Comparison of ENCODE assay signal across 1 cellular context in the genomic region with DNA sequence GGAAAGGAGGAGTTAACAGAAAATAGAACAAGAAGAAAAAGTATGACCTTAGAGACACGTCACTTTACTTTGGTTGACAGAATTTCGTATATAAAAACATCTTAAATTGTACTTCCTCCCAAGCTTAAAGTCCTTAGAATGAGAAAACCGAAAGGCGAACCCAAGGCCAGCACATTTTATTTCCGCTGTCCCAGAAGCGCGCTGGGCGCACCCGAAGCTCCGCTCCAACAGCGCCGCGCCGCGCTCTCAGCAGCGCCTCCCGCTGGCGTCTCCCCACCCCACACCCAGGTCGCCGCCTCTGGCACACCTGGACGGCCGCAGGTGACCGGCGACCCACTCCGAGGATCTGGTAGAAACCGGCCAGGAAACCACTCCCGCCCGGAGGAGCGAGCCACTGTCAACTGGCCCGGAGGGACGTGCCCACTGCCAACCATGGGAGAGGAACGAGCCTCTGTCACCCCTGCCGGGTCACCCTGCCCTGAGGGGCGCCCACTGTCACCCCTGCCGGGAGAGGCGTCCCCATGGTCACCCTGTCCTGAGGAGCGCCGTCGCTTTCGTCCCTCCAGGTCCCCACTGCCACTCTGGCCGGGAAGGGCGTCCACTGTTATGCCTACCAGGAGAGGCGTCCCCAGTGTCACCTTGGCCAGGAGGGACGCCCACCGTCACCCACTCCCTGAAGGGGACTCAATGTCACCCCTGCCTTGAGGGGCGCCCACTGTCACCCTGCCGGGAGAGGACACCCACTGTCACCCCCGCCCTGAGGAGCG.
TF ChIP-seq lines count a peak whose summit lies in the region.

No MANE protein-coding gene starts in this region.

TF ChIP-seq in HepG2, 621 proteins besides CTCF, POLR2A, EP300 and RAD21 (continued from another document and continues in another):
- TF ChIP-seq, protein P1, sequence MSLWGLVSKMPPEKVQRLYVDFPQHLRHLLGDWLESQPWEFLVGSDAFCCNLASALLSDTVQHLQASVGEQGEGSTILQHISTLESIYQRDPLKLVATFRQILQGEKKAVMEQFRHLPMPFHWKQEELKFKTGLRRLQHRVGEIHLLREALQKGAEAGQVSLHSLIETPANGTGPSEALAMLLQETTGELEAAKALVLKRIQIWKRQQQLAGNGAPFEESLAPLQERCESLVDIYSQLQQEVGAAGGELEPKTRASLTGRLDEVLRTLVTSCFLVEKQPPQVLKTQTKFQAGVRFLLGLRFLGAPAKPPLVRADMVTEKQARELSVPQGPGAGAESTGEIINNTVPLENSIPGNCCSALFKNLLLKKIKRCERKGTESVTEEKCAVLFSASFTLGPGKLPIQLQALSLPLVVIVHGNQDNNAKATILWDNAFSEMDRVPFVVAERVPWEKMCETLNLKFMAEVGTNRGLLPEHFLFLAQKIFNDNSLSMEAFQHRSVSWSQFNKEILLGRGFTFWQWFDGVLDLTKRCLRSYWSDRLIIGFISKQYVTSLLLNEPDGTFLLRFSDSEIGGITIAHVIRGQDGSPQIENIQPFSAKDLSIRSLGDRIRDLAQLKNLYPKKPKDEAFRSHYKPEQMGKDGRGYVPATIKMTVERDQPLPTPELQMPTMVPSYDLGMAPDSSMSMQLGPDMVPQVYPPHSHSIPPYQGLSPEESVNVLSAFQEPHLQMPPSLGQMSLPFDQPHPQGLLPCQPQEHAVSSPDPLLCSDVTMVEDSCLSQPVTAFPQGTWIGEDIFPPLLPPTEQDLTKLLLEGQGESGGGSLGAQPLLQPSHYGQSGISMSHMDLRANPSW (CRISPR knock-in tag; IDR thresholded peaks at IDR 0.05; ENCODE audit: borderline replicate concordance), result no peak
- TF ChIP-seq, protein P2, sequence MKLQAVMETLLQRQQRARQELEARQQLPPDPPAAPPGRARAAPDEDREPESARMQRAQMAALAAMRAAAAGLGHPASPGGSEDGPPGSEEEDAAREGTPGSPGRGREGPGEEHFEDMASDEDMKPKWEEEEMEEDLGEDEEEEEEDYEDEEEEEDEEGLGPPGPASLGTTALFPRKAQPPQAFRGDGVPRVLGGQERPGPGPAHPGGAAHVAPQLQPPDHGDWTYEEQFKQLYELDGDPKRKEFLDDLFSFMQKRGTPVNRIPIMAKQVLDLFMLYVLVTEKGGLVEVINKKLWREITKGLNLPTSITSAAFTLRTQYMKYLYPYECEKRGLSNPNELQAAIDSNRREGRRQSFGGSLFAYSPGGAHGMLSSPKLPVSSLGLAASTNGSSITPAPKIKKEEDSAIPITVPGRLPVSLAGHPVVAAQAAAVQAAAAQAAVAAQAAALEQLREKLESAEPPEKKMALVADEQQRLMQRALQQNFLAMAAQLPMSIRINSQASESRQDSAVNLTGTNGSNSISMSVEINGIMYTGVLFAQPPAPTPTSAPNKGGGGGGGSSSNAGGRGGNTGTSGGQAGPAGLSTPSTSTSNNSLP (IDR thresholded peaks at IDR 0.05; ENCODE audit: low read depth, low read length), result 0 out of 2 replicates have a peak, but pooled peaks have one; percentile 18
- TF ChIP-seq, protein P3, sequence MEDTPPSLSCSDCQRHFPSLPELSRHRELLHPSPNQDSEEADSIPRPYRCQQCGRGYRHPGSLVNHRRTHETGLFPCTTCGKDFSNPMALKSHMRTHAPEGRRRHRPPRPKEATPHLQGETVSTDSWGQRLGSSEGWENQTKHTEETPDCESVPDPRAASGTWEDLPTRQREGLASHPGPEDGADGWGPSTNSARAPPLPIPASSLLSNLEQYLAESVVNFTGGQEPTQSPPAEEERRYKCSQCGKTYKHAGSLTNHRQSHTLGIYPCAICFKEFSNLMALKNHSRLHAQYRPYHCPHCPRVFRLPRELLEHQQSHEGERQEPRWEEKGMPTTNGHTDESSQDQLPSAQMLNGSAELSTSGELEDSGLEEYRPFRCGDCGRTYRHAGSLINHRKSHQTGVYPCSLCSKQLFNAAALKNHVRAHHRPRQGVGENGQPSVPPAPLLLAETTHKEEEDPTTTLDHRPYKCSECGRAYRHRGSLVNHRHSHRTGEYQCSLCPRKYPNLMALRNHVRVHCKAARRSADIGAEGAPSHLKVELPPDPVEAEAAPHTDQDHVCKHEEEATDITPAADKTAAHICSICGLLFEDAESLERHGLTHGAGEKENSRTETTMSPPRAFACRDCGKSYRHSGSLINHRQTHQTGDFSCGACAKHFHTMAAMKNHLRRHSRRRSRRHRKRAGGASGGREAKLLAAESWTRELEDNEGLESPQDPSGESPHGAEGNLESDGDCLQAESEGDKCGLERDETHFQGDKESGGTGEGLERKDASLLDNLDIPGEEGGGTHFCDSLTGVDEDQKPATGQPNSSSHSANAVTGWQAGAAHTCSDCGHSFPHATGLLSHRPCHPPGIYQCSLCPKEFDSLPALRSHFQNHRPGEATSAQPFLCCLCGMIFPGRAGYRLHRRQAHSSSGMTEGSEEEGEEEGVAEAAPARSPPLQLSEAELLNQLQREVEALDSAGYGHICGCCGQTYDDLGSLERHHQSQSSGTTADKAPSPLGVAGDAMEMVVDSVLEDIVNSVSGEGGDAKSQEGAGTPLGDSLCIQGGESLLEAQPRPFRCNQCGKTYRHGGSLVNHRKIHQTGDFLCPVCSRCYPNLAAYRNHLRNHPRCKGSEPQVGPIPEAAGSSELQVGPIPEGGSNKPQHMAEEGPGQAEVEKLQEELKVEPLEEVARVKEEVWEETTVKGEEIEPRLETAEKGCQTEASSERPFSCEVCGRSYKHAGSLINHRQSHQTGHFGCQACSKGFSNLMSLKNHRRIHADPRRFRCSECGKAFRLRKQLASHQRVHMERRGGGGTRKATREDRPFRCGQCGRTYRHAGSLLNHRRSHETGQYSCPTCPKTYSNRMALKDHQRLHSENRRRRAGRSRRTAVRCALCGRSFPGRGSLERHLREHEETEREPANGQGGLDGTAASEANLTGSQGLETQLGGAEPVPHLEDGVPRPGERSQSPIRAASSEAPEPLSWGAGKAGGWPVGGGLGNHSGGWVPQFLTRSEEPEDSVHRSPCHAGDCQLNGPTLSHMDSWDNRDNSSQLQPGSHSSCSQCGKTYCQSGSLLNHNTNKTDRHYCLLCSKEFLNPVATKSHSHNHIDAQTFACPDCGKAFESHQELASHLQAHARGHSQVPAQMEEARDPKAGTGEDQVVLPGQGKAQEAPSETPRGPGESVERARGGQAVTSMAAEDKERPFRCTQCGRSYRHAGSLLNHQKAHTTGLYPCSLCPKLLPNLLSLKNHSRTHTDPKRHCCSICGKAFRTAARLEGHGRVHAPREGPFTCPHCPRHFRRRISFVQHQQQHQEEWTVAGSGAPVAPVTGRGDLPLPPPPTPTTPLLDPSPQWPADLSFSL (CRISPR knock-in tag; IDR thresholded peaks at IDR 0.05), result no peak
- TF ChIP-seq ZNF737 (CRISPR knock-in tag; IDR thresholded peaks at IDR 0.05; ENCODE audit: borderline replicate concordance), result no peak
- TF ChIP-seq SKI (IDR thresholded peaks at IDR 0.05; ENCODE audit: partially characterized antibody), result peak; percentile 35
- no peak for TF ChIP-seq ZNF484 (CRISPR knock-in tag; IDR thresholded peaks at IDR 0.05; ENCODE audit: borderline replicate concordance, low read depth)
- no peak for TF ChIP-seq ZNF468 (CRISPR knock-in tag; IDR thresholded peaks at IDR 0.05)
- TF ChIP-seq ZNF563 (CRISPR knock-in tag; IDR thresholded peaks at IDR 0.05), result 0 out of 2 replicates have a peak, but pooled peaks have one; percentile 18
- peak; percentile 18; the same call in 1 of the 2 replicates for TF ChIP-seq ZNF589 (CRISPR knock-in tag; conservative IDR thresholded peaks at IDR 0.05)
- TF ChIP-seq HNRNPH1 (optimal IDR thresholded peaks at IDR 0.05; ENCODE audit: low read depth, low read length), result no peak
- no peak for TF ChIP-seq CHD4 (IDR thresholded peaks at IDR 0.05; ENCODE audit: borderline replicate concordance, low read length)
- peak; percentile 67 for TF ChIP-seq YEATS4 (CRISPR knock-in tag; IDR thresholded peaks at IDR 0.05; ENCODE audit: borderline replicate concordance)
- TF ChIP-seq ZSCAN31 (CRISPR knock-in tag; IDR thresholded peaks at IDR 0.05; ENCODE audit: low read depth), result no peak
- TF ChIP-seq MTF1 (CRISPR knock-in tag; IDR thresholded peaks at IDR 0.05), result no peak
- TF ChIP-seq ASH2L (IDR thresholded peaks at IDR 0.05; ENCODE audit: insufficient read length, low read depth, low read length), result peak; percentile 86
- TF ChIP-seq, protein P4, sequence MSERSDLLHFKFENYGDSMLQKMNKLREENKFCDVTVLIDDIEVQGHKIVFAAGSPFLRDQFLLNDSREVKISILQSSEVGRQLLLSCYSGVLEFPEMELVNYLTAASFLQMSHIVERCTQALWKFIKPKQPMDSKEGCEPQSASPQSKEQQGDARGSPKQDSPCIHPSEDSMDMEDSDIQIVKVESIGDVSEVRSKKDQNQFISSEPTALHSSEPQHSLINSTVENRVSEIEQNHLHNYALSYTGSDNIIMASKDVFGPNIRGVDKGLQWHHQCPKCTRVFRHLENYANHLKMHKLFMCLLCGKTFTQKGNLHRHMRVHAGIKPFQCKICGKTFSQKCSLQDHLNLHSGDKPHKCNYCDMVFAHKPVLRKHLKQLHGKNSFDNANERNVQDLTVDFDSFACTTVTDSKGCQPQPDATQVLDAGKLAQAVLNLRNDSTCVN (CRISPR knock-in tag; IDR thresholded peaks at IDR 0.05; ENCODE audit: borderline replicate concordance), result peak; percentile 54; the same call in 1 of the 2 replicates
- no peak for TF ChIP-seq ZNF431 (CRISPR knock-in tag; IDR thresholded peaks at IDR 0.05; ENCODE audit: borderline replicate concordance, low read depth)
- peak; percentile 93 for TF ChIP-seq TOE1 (CRISPR knock-in tag; IDR thresholded peaks at IDR 0.05)
- TF ChIP-seq ZNF782 (CRISPR knock-in tag; IDR thresholded peaks at IDR 0.05; ENCODE audit: borderline replicate concordance), result peak; percentile 78; the same call in 1 of the 2 replicates
- no peak for TF ChIP-seq ZNF335 (CRISPR knock-in tag; IDR thresholded peaks at IDR 0.05)
- no peak for TF ChIP-seq SOX6 (IDR thresholded peaks at IDR 0.05)
- peak; percentile 74 for TF ChIP-seq SOX6 (CRISPR knock-in tag; IDR thresholded peaks at IDR 0.05)
- TF ChIP-seq DPF2 (CRISPR knock-in tag; IDR thresholded peaks at IDR 0.05; ENCODE audit: borderline replicate concordance, low read depth), result no peak
- TF ChIP-seq ZNF749 (CRISPR knock-in tag; IDR thresholded peaks at IDR 0.05; ENCODE audit: borderline replicate concordance), result peak; percentile 50; the same call in 1 of the 2 replicates
- TF ChIP-seq ZNF274 (CRISPR knock-in tag; IDR thresholded peaks at IDR 0.05), result peak; percentile 85
- peak; percentile 88 for TF ChIP-seq HNF1B (CRISPR knock-in tag; IDR thresholded peaks at IDR 0.05)
- TF ChIP-seq ZNF451 (CRISPR knock-in tag; IDR thresholded peaks at IDR 0.05), result no peak
- TF ChIP-seq, protein P5, sequence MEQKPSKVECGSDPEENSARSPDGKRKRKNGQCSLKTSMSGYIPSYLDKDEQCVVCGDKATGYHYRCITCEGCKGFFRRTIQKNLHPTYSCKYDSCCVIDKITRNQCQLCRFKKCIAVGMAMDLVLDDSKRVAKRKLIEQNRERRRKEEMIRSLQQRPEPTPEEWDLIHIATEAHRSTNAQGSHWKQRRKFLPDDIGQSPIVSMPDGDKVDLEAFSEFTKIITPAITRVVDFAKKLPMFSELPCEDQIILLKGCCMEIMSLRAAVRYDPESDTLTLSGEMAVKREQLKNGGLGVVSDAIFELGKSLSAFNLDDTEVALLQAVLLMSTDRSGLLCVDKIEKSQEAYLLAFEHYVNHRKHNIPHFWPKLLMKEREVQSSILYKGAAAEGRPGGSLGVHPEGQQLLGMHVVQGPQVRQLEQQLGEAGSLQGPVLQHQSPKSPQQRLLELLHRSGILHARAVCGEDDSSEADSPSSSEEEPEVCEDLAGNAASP (CRISPR knock-in tag; IDR thresholded peaks at IDR 0.05; ENCODE audit: borderline replicate concordance), result peak; percentile 64
- TF ChIP-seq ZNF883 (CRISPR knock-in tag; IDR thresholded peaks at IDR 0.05; ENCODE audit: not compliant biosample characterization), result no peak
- peak; percentile 62 for TF ChIP-seq POLR2AphosphoS5 (IDR thresholded peaks at IDR 0.05; ENCODE audit: low read depth, low read length)
- TF ChIP-seq PHF20 (CRISPR knock-in tag; IDR thresholded peaks at IDR 0.05), result 0 out of 2 replicates have a peak, but pooled peaks have one; percentile 29
- TF ChIP-seq ZNF12 (CRISPR knock-in tag; IDR thresholded peaks at IDR 0.05), result no peak
- no peak for TF ChIP-seq EED (CRISPR knock-in tag; IDR thresholded peaks at IDR 0.05)
- no peak for TF ChIP-seq ZKSCAN1 (IDR thresholded peaks at IDR 0.05; ENCODE audit: low read length)
- TF ChIP-seq DNMT3B (CRISPR knock-in tag; conservative IDR thresholded peaks at IDR 0.05), result no peak
- peak; percentile 94; the same call in 1 of the 2 replicates for TF ChIP-seq ZBTB38 (CRISPR knock-in tag; IDR thresholded peaks at IDR 0.05)
- TF ChIP-seq RBM22 (optimal IDR thresholded peaks at IDR 0.05; ENCODE audit: low read length), result no peak
- peak; percentile 66 for TF ChIP-seq POGZ (CRISPR knock-in tag; IDR thresholded peaks at IDR 0.05)
- peak; percentile 32; the same call in 1 of the 2 replicates for TF ChIP-seq CCDC6 (CRISPR knock-in tag; IDR thresholded peaks at IDR 0.05)
- no peak for TF ChIP-seq ZBTB10 (CRISPR knock-in tag; IDR thresholded peaks at IDR 0.05; ENCODE audit: borderline replicate concordance)
- peak; percentile 78 for TF ChIP-seq RXRA (CRISPR knock-in tag; IDR thresholded peaks at IDR 0.05)
- peak; percentile 70 for TF ChIP-seq AGO2 (optimal IDR thresholded peaks at IDR 0.05; ENCODE audit: low read depth, low read length)
- no peak for TF ChIP-seq ISX (CRISPR knock-in tag; conservative IDR thresholded peaks at IDR 0.05)
- TF ChIP-seq ZFP62 (CRISPR knock-in tag; IDR thresholded peaks at IDR 0.05), result no peak
- peak; percentile 87 for TF ChIP-seq GABPB1 (CRISPR knock-in tag; IDR thresholded peaks at IDR 0.05)
